In the genomic region with DNA sequence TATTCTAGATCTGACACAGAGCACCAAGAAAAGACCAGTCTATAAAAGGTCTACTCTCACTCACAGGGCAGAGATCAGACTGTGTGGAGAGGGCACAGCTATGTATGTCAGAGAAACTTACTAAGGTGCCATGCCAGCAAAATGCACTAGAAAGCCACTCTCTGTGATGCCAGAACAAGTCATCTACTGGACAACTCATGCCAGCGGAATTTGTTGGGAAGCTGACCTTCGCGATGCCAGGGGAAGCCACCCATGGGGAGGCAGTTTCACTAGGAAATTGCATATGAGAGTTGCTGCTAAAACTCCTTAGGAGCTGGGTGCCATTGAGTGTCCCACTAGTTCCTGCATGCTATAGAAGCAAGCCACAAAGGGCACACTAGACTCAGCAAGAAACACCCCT, we compare ENCODE assay signal across 11 cellular contexts. TPM values are rescaled to one million over a fixed set of nuclear protein-coding genes. Genes with fewer than 3 reads are reported as not detected.
DNase-seq lines count a peak whose midpoint lies in the region; ATAC-seq and TF ChIP-seq lines count a peak whose summit lies in the region.
"Had no signal": no experiment of that assay in that cellular context is flagged by ENCODE, and none has a peak within 500 bp of the region (broad histone marks: within the 10 kb centered on the region; RNA-seq: fewer than 3 reads in every experiment).

No MANE protein-coding gene starts in this region.

- peaks cover 11% of the 10 kb centered on the region for H3K36me3 Mint-ChIP-seq in chondrocyte (ENCODE audit: low read depth)

- TF ChIP-seq CTCF in chondrocyte (IDR thresholded peaks at IDR 0.05) (no peak), lung (IDR thresholded peaks at IDR 0.05; ENCODE audit: control extremely low read depth, extremely low read depth) (no peak)

- H3K9me3 ChIP-seq in MG63, result no peaks in the 10 kb centered on the region
- H3K9me3 ChIP-seq in lung (ENCODE audit: control insufficient read depth in 2 of 2, insufficient read depth in 1 of 2, low read length in 1 of 2), result no peaks in the 10 kb centered on the region

- H3K27ac ChIP-seq in lung (ENCODE audit: low read depth in 1 of 2, low read length in 1 of 2), result peak overlapping the region in 1 of 2 donors; percentile 60

- peaks cover 20% of the 10 kb centered on the region for H3K4me1 Mint-ChIP-seq in chondrocyte (ENCODE audit: low read depth)

- peak overlapping the region; percentile 70 for H3K27ac Mint-ChIP-seq in chondrocyte (ENCODE audit: unreplicated experiment)
- H3K27ac Mint-ChIP-seq: CD4-positive, CD25-positive, alpha-beta regulatory T cell; T-helper 2 cell treated with Interferon-gamma antibody and Interleukin-4, amounts not matched to agents 5 μg/mL and 100 μg/mL, for 36 hours had no signal

- no peaks in the 10 kb centered on the region for H3K27me3 Mint-ChIP-seq in chondrocyte (ENCODE audit: low read depth)
- H3K27me3 Mint-ChIP-seq: CD4-positive, CD25-positive, alpha-beta regulatory T cell; central memory CD8-positive, alpha-beta T cell had no signal

- no peak overlapping the region for H3K4me3 Mint-ChIP-seq in chondrocyte (ENCODE audit: unreplicated experiment)
- H3K4me3 Mint-ChIP-seq: CD4-positive, CD25-positive, alpha-beta regulatory T cell; central memory CD8-positive, alpha-beta T cell; T-helper 2 cell treated with Interferon-gamma antibody and Interleukin-4, amounts not matched to agents 5 μg/mL and 100 μg/mL, for 36 hours had no signal

- ATAC-seq in lung (ENCODE audit: insufficient read depth, low FRiP score) (peak; percentile 60), GM19328 (IDR thresholded peaks at IDR 0.05; ENCODE audit: unreplicated experiment) (no peak)

- DNase-seq in AG20443 (ENCODE audit: low spot score) (peak; percentile 29), MG63 (peak; percentile 90), chondrocyte (ENCODE audit: low spot score) (no peak), lung (ENCODE audit: low spot score) (peak; percentile 54), medulla oblongata (ENCODE audit: extremely low spot score) (no peak), NCI-H1092 treated with DMSO at 0.1 percent for 48 hours (lab: John Stamatoyannopoulos, UW) (no peak)
- no peak for DNase-seq in activated CD4-positive, alpha-beta T cell treated with anti-CD3 and anti-CD28 coated beads for 1 hour
- DNase-seq: CD4-positive, CD25-positive, alpha-beta regulatory T cell had no signal

- peaks cover 4% of the 10 kb centered on the region in 2 donors for H3K4me1 ChIP-seq in lung (ENCODE audit: control insufficient read depth in 2 of 2, insufficient read depth in 2 of 2, low read length in 2 of 2)

- H3K36me3 ChIP-seq in MG63 (peaks cover 3% of the 10 kb centered on the region; the same call in 1 of the 2 replicates), lung (ENCODE audit: control insufficient read depth in 2 of 2, insufficient read depth in 2 of 2, low read length in 2 of 2) (peaks cover 0 to 12% of the 10 kb centered on the region in 2 donors)

- H3K4me3 ChIP-seq in MG63 (no peak overlapping the region), lung (no peak overlapping the region)

- H3K9me3 Mint-ChIP-seq in chondrocyte (ENCODE audit: low read depth), result no peaks in the 10 kb centered on the region
- H3K9me3 Mint-ChIP-seq: CD4-positive, CD25-positive, alpha-beta regulatory T cell; central memory CD8-positive, alpha-beta T cell; T-helper 2 cell treated with Interferon-gamma antibody and Interleukin-4, amounts not matched to agents 5 μg/mL and 100 μg/mL, for 36 hours had no signal

- WGBS in lung, 2 donors, result 42 to 84% methylated on average over 3 of the region's 3 CpGs

- H3K27me3 ChIP-seq in MG63, result no peaks in the 10 kb centered on the region
- no peaks in the 10 kb centered on the region for H3K27me3 ChIP-seq in lung (ENCODE audit: control insufficient read depth, insufficient read depth)

RNA-seq across cellular contexts. Expression of a gene that starts 58.5 kb away (rescaled TPM):
- 35.1 and 49.8 TPM in 2 replicates for total RNA-seq in MG63 (2014; rRNA removed; shearing (Covaris generic); ENCODE audit: low replicate concordance)
- total RNA-seq in chondrocyte (42.1 to 48.0 TPM (median 42.7 TPM) in 3 replicates), lung (10 to 100 TPM; 44.4 to 86.4 TPM)
- polyA plus RNA-seq in lung, result 10 to 100 TPM; 41.9 TPM

Comparison
In these comparisons a context has a peak if more than half of its experiments do, and no peak if none do; other contexts are left out.
1. DNase-seq: peak in AG20443 (single experiment), MG63 (single experiment) and lung (single experiment); none in chondrocyte (single experiment), medulla oblongata (single experiment), NCI-H1092 treated with DMSO at 0.1 percent for 48 hours (single experiment) and activated CD4-positive, alpha-beta T cell treated with anti-CD3 and anti-CD28 coated beads for 1 hour (single experiment).